12 cellular contexts compared by ENCODE assay signal in genomic region chr2:113831156-113831555, GRCh38. TPM values are rescaled to one million over a fixed set of nuclear protein-coding genes. Genes with fewer than 3 reads are reported as not detected.
DNase-seq lines count a peak whose midpoint lies in the region; ATAC-seq and TF ChIP-seq lines count a peak whose summit lies in the region.
"Had no signal": no experiment of that assay in that cellular context is flagged by ENCODE, and none has a peak within 500 bp of the region (broad histone marks: within the 10 kb centered on the region; RNA-seq: fewer than 3 reads in every experiment).

No MANE protein-coding gene starts in this region.

- H2BK5ac ChIP-seq in neuronal stem cell (ENCODE audit: low read length), result no peak overlapping the region

- H3K9me3 ChIP-seq in neuronal stem cell (replicated peaks in 1 of 2; ENCODE audit: control insufficient read depth in 2 of 2, insufficient read depth in 1 of 2, low read depth in 1 of 2, low read length in 2 of 2), result no peaks in the 10 kb centered on the region

- TF ChIP-seq CTCF in NB4 (IDR thresholded peaks at IDR 0.05; ENCODE audit: low read depth, low read length), result no peak

- DNase-seq in EH (ENCODE audit: low read depth), result peak; percentile 59
- DNase-seq in NB4 (ENCODE audit: low read depth), result peak; percentile 28
- peak; percentile 81 for DNase-seq in epithelial cell of prostate (ENCODE audit: low read depth, low spot score)
- DNase-seq in neuronal stem cell (ENCODE audit: low spot score), result no peak
- DNase-seq in ureter (ENCODE audit: low spot score), result no peak
- DNase-seq: activated CD4-positive, alpha-beta T cell treated with anti-CD3 and anti-CD28 coated beads for 4 hours; CD4-positive, alpha-beta memory T cell; effector CD4-positive, alpha-beta T cell; NCI-H1105 had no signal

- H4K8ac ChIP-seq in neuronal stem cell (ENCODE audit: low read depth, low read length), result no peak overlapping the region

- no peak overlapping the region for H3K9ac ChIP-seq in neuronal stem cell (ENCODE audit: low read depth, low read length, poor library complexity)

- no peak overlapping the region for H3K14ac ChIP-seq in neuronal stem cell (ENCODE audit: low read length)

- no peaks in the 10 kb centered on the region for H3K27me3 ChIP-seq in neuronal stem cell (ENCODE audit: control insufficient read depth in 3 of 3, insufficient read depth in 3 of 3, low read depth in 1 of 3, low read length in 3 of 3)

- no peak for TF ChIP-seq POLR2A in NB4 (IDR thresholded peaks at IDR 0.05; ENCODE audit: extremely low read depth, insufficient read length)

- no peak overlapping the region for H3K18ac ChIP-seq in neuronal stem cell (ENCODE audit: low read length)

- H2AFZ ChIP-seq in neuronal stem cell (ENCODE audit: low read length), result peak overlapping the region; percentile 62

- WGBS in neuronal stem cell (ENCODE audit: extremely low coverage in 2 of 2, insufficient read length in 2 of 2, insufficient replicate concordance in 1 of 2), 2 donors, result no CpG with 5 or more reads among the region's 6 CpGs

- H4K91ac ChIP-seq in neuronal stem cell (ENCODE audit: low read depth, low read length, poor library complexity), result no peak overlapping the region

- no peak for ATAC-seq in HG03378 (IDR thresholded peaks at IDR 0.05; ENCODE audit: unreplicated experiment)
- ATAC-seq in HG03521 (IDR thresholded peaks at IDR 0.05; ENCODE audit: unreplicated experiment), result no peak
- no peak for ATAC-seq in HG02571 (IDR thresholded peaks at IDR 0.05; ENCODE audit: unreplicated experiment)

- H3K4me1 ChIP-seq in neuronal stem cell (ENCODE audit: control insufficient read depth in 2 of 2, insufficient read depth in 1 of 2, low read depth in 1 of 2, low read length in 2 of 2), result peaks cover 2 to 4% of the 10 kb centered on the region in 2 donors

- H2BK15ac ChIP-seq in neuronal stem cell (ENCODE audit: low read length), result no peak overlapping the region

- H2BK120ac ChIP-seq in neuronal stem cell (ENCODE audit: low read depth, low read length), result no peak overlapping the region

- no peak overlapping the region for H2AK5ac ChIP-seq in neuronal stem cell (ENCODE audit: low read depth, low read length)

- H3K23ac ChIP-seq in neuronal stem cell (ENCODE audit: low read depth, low read length, poor library complexity), result no peak overlapping the region

- no peaks in the 10 kb centered on the region for H3K79me1 ChIP-seq in neuronal stem cell (ENCODE audit: low read depth, low read length)

- H2BK12ac ChIP-seq in neuronal stem cell (ENCODE audit: low read length), result no peak overlapping the region

- H3K36me3 ChIP-seq in neuronal stem cell (replicated peaks in 1 of 2; ENCODE audit: control insufficient read depth in 2 of 2, insufficient read depth in 2 of 2, low read length in 2 of 2), result no peaks in the 10 kb centered on the region

- H3K4me3 ChIP-seq in NB4 (ENCODE audit: low read depth, low read length) (no peak overlapping the region), neuronal stem cell (ENCODE audit: low read length in 2 of 2) (no peak overlapping the region)

- no peak overlapping the region for H3K4me2 ChIP-seq in neuronal stem cell (ENCODE audit: insufficient read depth, low read length, poor library complexity, severe bottlenecking)

- no peak overlapping the region for H3K4ac ChIP-seq in neuronal stem cell (ENCODE audit: low read length)

- H3K27ac ChIP-seq in epithelial cell of prostate, result peak overlapping the region; percentile 55
- H3K27ac ChIP-seq in neuronal stem cell (replicated peaks; ENCODE audit: low read length), result no peak overlapping the region

RNA-seq across cellular contexts. Expression of gene ACTR3, which starts 58.7 kb away (rescaled TPM):
- 92.5 TPM for polyA plus RNA-seq in neuronal stem cell (2013, experiment 1 of 2)
- polyA plus RNA-seq in neuronal stem cell (2013, experiment 2 of 2), result 89.5 TPM
- total RNA-seq in ureter, result 221 TPM

Comparison
In these comparisons a context has a peak if more than half of its experiments do, and no peak if none do; other contexts are left out.
1. DNase-seq: peak in EH (single experiment), NB4 (single experiment) and epithelial cell of prostate (single experiment); none in neuronal stem cell (single experiment) and ureter (single experiment).